Comparison of ENCODE assay signal across 22 cellular contexts in genomic region chr3:157381606-157382005, GRCh38. TPM values are rescaled to one million over a fixed set of nuclear protein-coding genes. Genes with fewer than 3 reads are reported as not detected.
DNase-seq lines count a peak whose midpoint lies in the region; TF ChIP-seq lines count a peak whose summit lies in the region.
"Had no signal": no experiment of that assay in that cellular context is flagged by ENCODE, and none has a peak within 500 bp of the region (broad histone marks: within the 10 kb centered on the region; RNA-seq: fewer than 3 reads in every experiment).

No MANE protein-coding gene starts in this region.

- peak overlapping the region; percentile 70 for H3K27ac Mint-ChIP-seq in neural progenitor cell
- H3K27ac Mint-ChIP-seq in activated T-cell treated with anti-CD3 and anti-CD28 coated beads, Interleukin-2, amount 50 U/mL, for 24 hours, result no peak overlapping the region
- H3K27ac Mint-ChIP-seq: CD14-positive monocyte; CD4-positive, alpha-beta T cell; CD8-positive, alpha-beta memory T cell; GM23338; H9 had no signal

- DNase-seq in fibroblast of peridontal ligament (ENCODE audit: extremely low read depth) (peak; percentile 35), neural progenitor cell (ENCODE audit: low spot score) (no peak), NCI-H2107 (lab: John Stamatoyannopoulos, UW) (no peak), NCI-H2081 (lab: John Stamatoyannopoulos, UW) (no peak)
- DNase-seq in activated T-cell treated with anti-CD3 and anti-CD28 coated beads, Interleukin-2, amount 50 U/mL, for 24 hours, result no peak
- DNase-seq: 8988T; ACHN; AML-193; BE2C; Calu3; CD4-positive, alpha-beta T cell; CD8-positive, alpha-beta memory T cell; COR-L47; DMS53; DND-41; H9 had no signal

- peak overlapping the region; percentile 76 for H3K4me2 ChIP-seq in OCI-LY3 (ENCODE audit: low read length)
- no peak overlapping the region for H3K4me2 ChIP-seq in neural progenitor cell
- H3K4me2 ChIP-seq: A549; BLaER1 treated with 17β-estradiol and CSF1 and Interleukin-3, amounts not matched to agents 10 nM and 100 nM; GM23338 had no signal

- peaks cover 10% of the 10 kb centered on the region for H3F3A ChIP-seq in neural progenitor cell (ENCODE audit: low read depth)

- H2AFZ ChIP-seq in OCI-LY3 (ENCODE audit: low read depth, low read length) (no peak overlapping the region), neural progenitor cell (replicated peaks) (no peak overlapping the region)
- H2AFZ ChIP-seq: GM23338 had no signal

- peaks cover 5% of the 10 kb centered on the region for H3K9me3 Mint-ChIP-seq in neural progenitor cell
- no peaks in the 10 kb centered on the region for H3K9me3 Mint-ChIP-seq in activated T-cell treated with anti-CD3 and anti-CD28 coated beads, Interleukin-2, amount 50 U/mL, for 24 hours
- H3K9me3 Mint-ChIP-seq: CD4-positive, alpha-beta T cell; CD8-positive, alpha-beta memory T cell; GM23338; H9 had no signal

- H3K27me3 Mint-ChIP-seq in neural progenitor cell (ENCODE audit: insufficient read depth, low read depth), result peaks cover 2% of the 10 kb centered on the region
- H3K27me3 Mint-ChIP-seq in activated T-cell treated with anti-CD3 and anti-CD28 coated beads, Interleukin-2, amount 50 U/mL, for 24 hours, result no peaks in the 10 kb centered on the region
- H3K27me3 Mint-ChIP-seq: CD4-positive, alpha-beta T cell had no signal

- H3K27ac ChIP-seq in OCI-LY3 (ENCODE audit: low read length), result peak overlapping the region; percentile 20; the same call in 1 of the 2 replicates
- no peak overlapping the region for H3K27ac ChIP-seq in neural progenitor cell
- H3K27ac ChIP-seq: A549; BLaER1 treated with 17β-estradiol and CSF1 and Interleukin-3, amounts not matched to agents 10 nM and 100 nM had no signal

- H3K9ac ChIP-seq in OCI-LY3 (ENCODE audit: low read length), result no peak overlapping the region
- H3K9ac ChIP-seq in neural progenitor cell, result no peak overlapping the region
- H3K9ac ChIP-seq: BLaER1 treated with 17β-estradiol and CSF1 and Interleukin-3, amounts not matched to agents 10 nM and 100 nM had no signal

- H3K9me3 ChIP-seq in OCI-LY3 (ENCODE audit: insufficient read depth, low read length) (no peaks in the 10 kb centered on the region), neural progenitor cell (ENCODE audit: low read depth) (no peaks in the 10 kb centered on the region)
- H3K9me3 ChIP-seq: A549; BE2C; BLaER1 treated with 17β-estradiol and CSF1 and Interleukin-3, amounts not matched to agents 10 nM and 100 nM had no signal

- H3K79me2 ChIP-seq in OCI-LY3 (ENCODE audit: low read length) (no peaks in the 10 kb centered on the region), neural progenitor cell (ENCODE audit: low read depth) (no peaks in the 10 kb centered on the region)

- TF ChIP-seq CTCF in OCI-LY3 (IDR thresholded peaks at IDR 0.05; ENCODE audit: low read depth, low read length) (no peak), neural progenitor cell (IDR thresholded peaks at IDR 0.05) (no peak)

- no peak overlapping the region for H3K4me3 Mint-ChIP-seq in neural progenitor cell
- no peak overlapping the region for H3K4me3 Mint-ChIP-seq in activated T-cell treated with anti-CD3 and anti-CD28 coated beads, Interleukin-2, amount 50 U/mL, for 24 hours
- H3K4me3 Mint-ChIP-seq: CD14-positive monocyte; CD4-positive, alpha-beta T cell; CD8-positive, alpha-beta memory T cell; GM23338; H9 had no signal

- H3K36me3 ChIP-seq in OCI-LY3 (replicated peaks; ENCODE audit: low read depth, low read length) (no peaks in the 10 kb centered on the region), neural progenitor cell (no peaks in the 10 kb centered on the region)
- H3K36me3 ChIP-seq: BE2C; BLaER1 treated with 17β-estradiol and CSF1 and Interleukin-3, amounts not matched to agents 10 nM and 100 nM had no signal

- H3K4me1 ChIP-seq in OCI-LY3 (ENCODE audit: low read length) (peaks cover 13% of the 10 kb centered on the region), neural progenitor cell (peaks cover 19% of the 10 kb centered on the region)
- H3K4me1 ChIP-seq: A549; BE2C; BLaER1 treated with 17β-estradiol and CSF1 and Interleukin-3, amounts not matched to agents 10 nM and 100 nM had no signal

- no peaks in the 10 kb centered on the region for H4K20me1 ChIP-seq in OCI-LY3 (ENCODE audit: insufficient read depth, low read length)
- no peaks in the 10 kb centered on the region for H4K20me1 ChIP-seq in neural progenitor cell (ENCODE audit: low read depth)
- H4K20me1 ChIP-seq: BLaER1 treated with 17β-estradiol and CSF1 and Interleukin-3, amounts not matched to agents 10 nM and 100 nM had no signal

- H3K4me1 Mint-ChIP-seq in neural progenitor cell, result peaks cover 46% of the 10 kb centered on the region
- H3K4me1 Mint-ChIP-seq in activated T-cell treated with anti-CD3 and anti-CD28 coated beads, Interleukin-2, amount 50 U/mL, for 24 hours (ENCODE audit: low read depth), result no peaks in the 10 kb centered on the region
- H3K4me1 Mint-ChIP-seq: CD14-positive monocyte; CD8-positive, alpha-beta memory T cell had no signal

- H3K4me3 ChIP-seq in OCI-LY3 (ENCODE audit: low read length) (peak overlapping the region; percentile 65), neural progenitor cell (no peak overlapping the region)
- H3K4me3 ChIP-seq: A549; BLaER1 treated with 17β-estradiol and CSF1 and Interleukin-3, amounts not matched to agents 10 nM and 100 nM; GM12878; GM23338 had no signal

- peaks cover 29% of the 10 kb centered on the region for H3K36me3 Mint-ChIP-seq in neural progenitor cell
- no peaks in the 10 kb centered on the region for H3K36me3 Mint-ChIP-seq in activated T-cell treated with anti-CD3 and anti-CD28 coated beads, Interleukin-2, amount 50 U/mL, for 24 hours (ENCODE audit: low read depth)
- H3K36me3 Mint-ChIP-seq: CD14-positive monocyte had no signal

- H3K27me3 ChIP-seq in OCI-LY3 (ENCODE audit: low read depth, low read length) (0 out of 2 replicates have a peak, but pooled peaks cover 3% of the 10 kb centered on the region), neural progenitor cell (no peaks in the 10 kb centered on the region)
- H3K27me3 ChIP-seq: BE2C; BLaER1 treated with 17β-estradiol and CSF1 and Interleukin-3, amounts not matched to agents 10 nM and 100 nM had no signal

RNA-seq across cellular contexts. Expression of gene PTX3, which starts 55.0 kb away (rescaled TPM):
- 9.0 and 9.1 TPM in 2 replicates for total RNA-seq in neural progenitor cell (ENCODE audit: low replicate concordance)
- total RNA-seq: CD8-positive, alpha-beta memory T cell; GM12878 had no signal
